In the genomic region with DNA sequence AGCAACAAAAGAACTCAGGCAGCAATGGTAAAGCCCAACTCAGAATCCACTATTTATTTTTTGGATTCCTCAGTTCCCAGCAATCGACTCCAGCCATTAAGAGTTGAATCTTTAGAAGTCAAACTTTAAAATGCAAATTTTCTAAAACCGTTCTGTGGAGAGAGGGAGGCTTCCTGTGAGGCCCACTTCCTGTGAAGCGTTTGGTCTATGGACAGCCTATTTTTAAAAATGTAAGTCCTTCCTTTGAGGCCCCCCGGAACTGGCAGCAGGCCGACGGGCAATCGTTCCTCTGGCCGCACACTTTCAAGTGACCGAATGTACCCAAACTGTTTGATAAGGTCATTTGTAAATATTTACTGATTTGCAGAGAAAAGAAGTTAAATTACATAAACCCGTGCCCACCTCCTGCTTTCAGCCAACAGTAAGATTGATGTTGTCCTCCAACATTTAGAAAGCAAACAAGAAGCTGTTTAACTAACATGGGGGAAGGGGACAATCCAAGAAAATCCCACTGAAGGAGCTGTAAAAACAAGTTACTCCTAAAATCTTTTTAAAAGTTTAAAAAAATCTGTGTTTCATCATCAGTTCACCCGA, we compare ENCODE assay signal across 8 cellular contexts.
A peak's percentile ranks its signal among the peaks of the same experiment; 100 is the strongest.
DNase-seq lines count a peak whose midpoint lies in the region; ATAC-seq and TF ChIP-seq lines count a peak whose summit lies in the region.

No MANE protein-coding gene starts in this region.

- H3K4me1 Mint-ChIP-seq in activated T-cell treated with anti-CD3 and anti-CD28 coated beads, Interleukin-2, amount 50 U/mL, for 24 hours (ENCODE audit: low read depth), result peaks cover 65% of the 10 kb centered on the region
- H3K4me1 Mint-ChIP-seq in T-helper 1 cell treated with Interleukin-12 subunit alpha and Interleukin-12 subunit beta and Interleukin-4 antibody, amounts not matched to agents 30 μg/mL and 1 μg/mL, for 36 hours (ENCODE audit: low read depth), result peaks cover 38% of the 10 kb centered on the region

- peak overlapping the region; percentile 94 for H3K27ac Mint-ChIP-seq in activated T-cell treated with anti-CD3 and anti-CD28 coated beads, Interleukin-2, amount 50 U/mL, for 24 hours
- H3K27ac Mint-ChIP-seq in T-helper 1 cell treated with Interleukin-12 subunit alpha and Interleukin-12 subunit beta and Interleukin-4 antibody, amounts not matched to agents 30 μg/mL and 1 μg/mL, for 36 hours, result peak overlapping the region; percentile 90

- no peaks in the 10 kb centered on the region for H3K9me3 Mint-ChIP-seq in activated T-cell treated with anti-CD3 and anti-CD28 coated beads, Interleukin-2, amount 50 U/mL, for 24 hours
- H3K9me3 Mint-ChIP-seq in T-helper 1 cell treated with Interleukin-12 subunit alpha and Interleukin-12 subunit beta and Interleukin-4 antibody, amounts not matched to agents 30 μg/mL and 1 μg/mL, for 36 hours, result no peaks in the 10 kb centered on the region

- no peaks in the 10 kb centered on the region for H4K20me1 ChIP-seq in smooth muscle cell (ENCODE audit: low read depth)

- H3K4me2 ChIP-seq in smooth muscle cell, result peak overlapping the region; percentile 71

- H2AFZ ChIP-seq in smooth muscle cell (ENCODE audit: low read depth), result peak overlapping the region; percentile 80

- peak overlapping the region; percentile 70 for H3K4me3 Mint-ChIP-seq in activated T-cell treated with anti-CD3 and anti-CD28 coated beads, Interleukin-2, amount 50 U/mL, for 24 hours
- H3K4me3 Mint-ChIP-seq in T-helper 1 cell treated with Interleukin-12 subunit alpha and Interleukin-12 subunit beta and Interleukin-4 antibody, amounts not matched to agents 30 μg/mL and 1 μg/mL, for 36 hours, result peak overlapping the region; percentile 74

- peak overlapping the region; percentile 90 for H3K27ac ChIP-seq in smooth muscle cell (ENCODE audit: low read depth)

- peaks cover 40% of the 10 kb centered on the region for H3K4me1 ChIP-seq in smooth muscle cell (ENCODE audit: low read depth)

- peaks cover 59% of the 10 kb centered on the region for H3K36me3 Mint-ChIP-seq in activated T-cell treated with anti-CD3 and anti-CD28 coated beads, Interleukin-2, amount 50 U/mL, for 24 hours (ENCODE audit: low read depth)
- H3K36me3 Mint-ChIP-seq in T-helper 1 cell treated with Interleukin-12 subunit alpha and Interleukin-12 subunit beta and Interleukin-4 antibody, amounts not matched to agents 30 μg/mL and 1 μg/mL, for 36 hours (ENCODE audit: low read depth), result peaks cover 40% of the 10 kb centered on the region

- no peaks in the 10 kb centered on the region for H3K9me3 ChIP-seq in smooth muscle cell (replicated peaks; ENCODE audit: low read depth)

- peaks cover 7% of the 10 kb centered on the region for H3F3A ChIP-seq in smooth muscle cell (ENCODE audit: low read depth)

- 8% methylated on average over 11 of the region's 11 CpGs for WGBS in smooth muscle cell (ENCODE audit: low lambda C conversion rate)

- H3K27me3 ChIP-seq in smooth muscle cell (ENCODE audit: low read depth), result no peaks in the 10 kb centered on the region

- H3K9ac ChIP-seq in smooth muscle cell (ENCODE audit: low read depth), result peak overlapping the region; percentile 49

- no peak for TF ChIP-seq CTCF in smooth muscle cell (IDR thresholded peaks at IDR 0.05; ENCODE audit: borderline replicate concordance, insufficient read depth, poor library complexity, severe bottlenecking)

- ATAC-seq in HG03135 (IDR thresholded peaks at IDR 0.05; ENCODE audit: unreplicated experiment), result peak; percentile 67
- ATAC-seq in HG02884 (IDR thresholded peaks at IDR 0.05; ENCODE audit: unreplicated experiment), result no peak

- H3K79me2 ChIP-seq in smooth muscle cell (ENCODE audit: low read depth), result no peaks in the 10 kb centered on the region

- no peaks in the 10 kb centered on the region for H3K27me3 Mint-ChIP-seq in activated T-cell treated with anti-CD3 and anti-CD28 coated beads, Interleukin-2, amount 50 U/mL, for 24 hours
- no peaks in the 10 kb centered on the region for H3K27me3 Mint-ChIP-seq in T-helper 1 cell treated with Interleukin-12 subunit alpha and Interleukin-12 subunit beta and Interleukin-4 antibody, amounts not matched to agents 30 μg/mL and 1 μg/mL, for 36 hours (ENCODE audit: low read depth)

- peak; percentile 44 for DNase-seq in activated T-cell treated with anti-CD3 and anti-CD28 coated beads, Interleukin-2, amount 50 U/mL, for 24 hours
- no peak for DNase-seq in activated T-cell treated with anti-CD3 and anti-CD28 coated beads for 4 hours
- DNase-seq in germinal center (ENCODE audit: low spot score), result peak; percentile 35
- no peak for DNase-seq in smooth muscle cell (lab: John Stamatoyannopoulos, UW; ENCODE audit: unreplicated experiment)
- DNase-seq in SW480 (ENCODE audit: low spot score), result no peak

- no peaks in the 10 kb centered on the region for H3K36me3 ChIP-seq in smooth muscle cell (ENCODE audit: low read depth)

- H3K4me3 ChIP-seq in smooth muscle cell, result peak overlapping the region; percentile 34

Comparison
In these comparisons a context has a peak if more than half of its experiments do, and no peak if none do; other contexts are left out.
1. DNase-seq: peak in activated T-cell treated with anti-CD3 and anti-CD28 coated beads, Interleukin-2, amount 50 U/mL, for 24 hours (single experiment) and germinal center (single experiment); none in activated T-cell treated with anti-CD3 and anti-CD28 coated beads for 4 hours (single experiment), smooth muscle cell (single experiment) and SW480 (single experiment).